In the genomic region with DNA sequence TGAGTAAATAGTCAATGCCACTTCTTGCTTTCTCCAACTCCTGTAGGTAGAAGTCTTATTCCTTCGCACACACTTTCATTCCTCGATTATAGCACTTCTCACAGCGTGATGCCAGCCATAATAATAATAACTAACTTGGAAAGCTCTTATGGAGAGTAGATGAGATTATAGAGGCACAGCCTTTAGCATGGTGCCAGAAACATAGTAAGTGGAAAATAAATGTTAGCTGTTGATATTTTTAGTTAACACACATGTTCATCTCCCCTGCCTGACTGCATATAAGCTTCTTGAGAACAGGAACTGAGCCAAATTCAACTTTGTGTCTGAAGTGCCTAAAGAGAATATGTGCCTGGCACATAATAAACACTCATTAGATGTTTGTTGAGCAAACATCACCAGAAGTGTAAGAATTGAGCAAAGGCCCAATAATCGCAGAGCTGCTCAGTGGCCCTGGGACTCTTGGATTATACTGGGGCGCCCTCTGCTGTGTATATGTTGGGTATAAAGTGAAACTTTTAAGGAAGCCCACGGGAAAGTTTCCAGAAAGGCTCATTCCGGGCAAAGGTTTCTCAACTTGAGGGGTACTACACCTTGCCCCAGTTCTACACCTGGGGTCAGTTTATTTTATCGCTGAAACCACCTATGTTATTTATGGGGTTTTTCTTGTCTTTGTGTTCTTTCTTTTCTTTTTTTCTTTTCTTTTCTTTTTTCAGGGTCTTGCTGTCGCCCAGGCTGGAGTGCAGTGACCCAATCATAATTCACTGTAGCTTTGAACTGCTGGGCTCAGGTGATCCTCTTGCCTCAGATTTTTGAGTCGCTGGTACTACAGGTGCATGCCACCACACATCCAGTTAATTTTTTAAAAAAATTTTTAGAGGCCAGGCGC, we compare ENCODE assay signal across 10 cellular contexts. TPM values are rescaled to one million over a fixed set of nuclear protein-coding genes. Genes with fewer than 3 reads are reported as not detected.
DNase-seq lines count a peak whose midpoint lies in the region; ATAC-seq and TF ChIP-seq lines count a peak whose summit lies in the region.
"Had no signal": no experiment of that assay in that cellular context is flagged by ENCODE, and none has a peak within 500 bp of the region (broad histone marks: within the 10 kb centered on the region; RNA-seq: fewer than 3 reads in every experiment).

No MANE protein-coding gene starts in this region.

- no peaks in the 10 kb centered on the region for H3K27me3 ChIP-seq in lung (ENCODE audit: control insufficient read depth, insufficient read depth)
- H3K27me3 ChIP-seq: BLaER1 had no signal

- no peak overlapping the region for H3K4me3 ChIP-seq in lung
- H3K4me3 ChIP-seq: BLaER1 had no signal

- no peak overlapping the region for H3K27ac ChIP-seq in lung (ENCODE audit: low read depth in 1 of 2, low read length in 1 of 2)
- H3K27ac ChIP-seq: BLaER1 had no signal

- peak; percentile 74 for ATAC-seq in HG03066 (IDR thresholded peaks at IDR 0.05; ENCODE audit: low read depth, unreplicated experiment)
- ATAC-seq in lung (ENCODE audit: insufficient read depth, low FRiP score), result peak; percentile 92

- 39 to 47% methylated on average over 11 of the region's 11 CpGs for WGBS in lung, 2 donors

- no peaks in the 10 kb centered on the region for H3K9me3 ChIP-seq in lung (ENCODE audit: control insufficient read depth in 2 of 2, insufficient read depth in 1 of 2, low read length in 1 of 2)

- DNase-seq in NCI-H1436 (lab: John Stamatoyannopoulos, UW), result peak; percentile 51
- DNase-seq in NCI-H1436 treated with DMSO at 0.1 percent for 48 hours (lab: John Stamatoyannopoulos, UW), result no peak
- peak; percentile 82 for DNase-seq in NCI-H510A treated with DMSO at 0.1 percent for 48 hours (lab: John Stamatoyannopoulos, UW)
- peak; percentile 69 for DNase-seq in activated CD4-positive, alpha-beta T cell treated with anti-CD3 and anti-CD28 coated beads for 48 hours
- DNase-seq in dedifferentiated amniotic fluid mesenchymal stem cell (ENCODE audit: extremely low spot score), result peak; percentile 64
- DNase-seq in lung (ENCODE audit: low spot score), result peak; percentile 85
- DNase-seq in stimulated activated CD8-positive, alpha-beta memory T cell treated with anti-CD3 and anti-CD28 coated beads, Interleukin-15, amount 100 ng/mL, for 1 hour (ENCODE audit: low read depth), result peak; percentile 20

- no peaks in the 10 kb centered on the region for H3K36me3 ChIP-seq in lung (ENCODE audit: control insufficient read depth in 2 of 2, insufficient read depth in 2 of 2, low read length in 2 of 2)
- H3K36me3 ChIP-seq: BLaER1 had no signal

- TF ChIP-seq CTCF in lung (IDR thresholded peaks at IDR 0.05; ENCODE audit: control extremely low read depth, extremely low read depth), result peak; percentile 50

- peaks cover 0 to 1% of the 10 kb centered on the region in 2 donors for H3K4me1 ChIP-seq in lung (ENCODE audit: control insufficient read depth in 2 of 2, insufficient read depth in 2 of 2, low read length in 2 of 2)

RNA-seq across cellular contexts. Expression of gene SLN, which starts 22.3 kb away (rescaled TPM):
- total RNA-seq in lung, result not detected
- under 1 TPM; 0.49 to 0.77 TPM for polyA plus RNA-seq in lung
- total RNA-seq: mononuclear cell had no signal
